ENCODE assay signal across 19 cellular contexts in the genomic region with DNA sequence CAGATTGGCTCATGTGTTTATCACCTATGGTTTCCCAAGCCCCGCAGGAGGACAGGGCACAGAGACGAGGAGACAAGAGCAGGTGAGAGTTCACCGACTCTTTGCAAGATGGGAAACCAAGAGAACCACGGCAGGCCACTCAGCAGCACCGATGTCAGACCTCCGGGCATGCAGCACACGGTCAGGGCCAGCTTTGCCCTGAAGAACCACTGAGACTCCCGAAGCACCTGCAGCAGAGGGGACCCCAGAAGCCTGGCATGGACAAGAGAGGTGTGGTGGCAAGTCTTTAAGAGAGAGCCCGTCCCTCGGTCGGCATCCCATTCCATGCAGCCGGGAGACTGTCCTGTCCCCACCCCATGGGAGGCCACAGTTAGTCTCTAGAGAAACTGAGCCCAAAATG.
"Had no signal": no experiment of that assay in that cellular context is flagged by ENCODE, and none has a peak within 500 bp of the region (broad histone marks: within the 10 kb centered on the region; RNA-seq: fewer than 3 reads in every experiment).

No MANE protein-coding gene starts in this region.

- H3K36me3 Mint-ChIP-seq: naive B cell; stimulated activated naive B cell treated with anti-CD40 and anti-IgM and Interleukin-4, amounts not matched to agents 10 μg/mL and 1 μg/mL and 100 μg/mL, for 72 hours had no signal

- DNase-seq: effector memory CD8-positive, alpha-beta T cell; foreskin keratinocyte; mesenchymal stem cell; naive B cell; psoas muscle; retina; stimulated activated CD4-positive, alpha-beta T cell treated with anti-CD3 and anti-CD28 coated beads, Interleukin-4, amount 100 ng/mL, for 24 hours; stimulated activated naive B cell treated with anti-CD40 and anti-IgM and Interleukin-4, amounts not matched to agents 10 μg/mL and 1 μg/mL and 100 μg/mL, for 72 hours; stimulated activated naive CD8-positive, alpha-beta T cell treated with anti-CD3 and anti-CD28 coated beads, Interleukin-15, amount 100 ng/mL, for 72 hours; transverse colon had no signal

- H3K36me3 ChIP-seq: right lobe of liver, thoracic aorta, transverse colon had no signal

- H3K27me3 ChIP-seq: foreskin keratinocyte, hepatocyte, right lobe of liver, transverse colon had no signal

- ATAC-seq: effector memory CD8-positive, alpha-beta T cell; foreskin keratinocyte; left colon; left ventricle myocardium superior; psoas muscle; right lobe of liver; stimulated activated naive B cell treated with anti-CD40 and anti-IgM and Interleukin-4, amounts not matched to agents 10 μg/mL and 1 μg/mL and 100 μg/mL, for 72 hours; stimulated activated naive CD8-positive, alpha-beta T cell treated with anti-CD3 and anti-CD28 coated beads, Interleukin-15, amount 100 ng/mL, for 72 hours had no signal

- H3K4me1 Mint-ChIP-seq: naive B cell; stimulated activated naive B cell treated with anti-CD40 and anti-IgM and Interleukin-4, amounts not matched to agents 10 μg/mL and 1 μg/mL and 100 μg/mL, for 72 hours had no signal

- H3K9me3 ChIP-seq: psoas muscle, right lobe of liver, thoracic aorta, transverse colon had no signal

- H3K9ac ChIP-seq: parathyroid adenoma had no signal

- H3K4me3 ChIP-seq: hepatocyte, lung, psoas muscle, right lobe of liver, thoracic aorta, transverse colon had no signal

- H3K4me3 Mint-ChIP-seq: dendritic cell treated with granulocyte-macrophage colony-stimulating factor and Interleukin-4, amounts not matched to agents 40 ng/mL and 50 ng/mL, for 4 days; effector memory CD8-positive, alpha-beta T cell; nephron; stimulated activated naive B cell treated with anti-CD40 and anti-IgM and Interleukin-4, amounts not matched to agents 10 μg/mL and 1 μg/mL and 100 μg/mL, for 72 hours; stimulated activated naive CD8-positive, alpha-beta T cell treated with anti-CD3 and anti-CD28 coated beads, Interleukin-15, amount 100 ng/mL, for 72 hours had no signal

- H3K9me3 Mint-ChIP-seq: dendritic cell treated with granulocyte-macrophage colony-stimulating factor and Interleukin-4, amounts not matched to agents 40 ng/mL and 50 ng/mL, for 4 days; effector memory CD8-positive, alpha-beta T cell; nephron; stimulated activated naive B cell treated with anti-CD40 and anti-IgM and Interleukin-4, amounts not matched to agents 10 μg/mL and 1 μg/mL and 100 μg/mL, for 72 hours; stimulated activated naive CD8-positive, alpha-beta T cell treated with anti-CD3 and anti-CD28 coated beads, Interleukin-15, amount 100 ng/mL, for 72 hours had no signal

- H3K27ac Mint-ChIP-seq: dendritic cell treated with granulocyte-macrophage colony-stimulating factor and Interleukin-4, amounts not matched to agents 40 ng/mL and 50 ng/mL, for 4 days; nephron; stimulated activated naive B cell treated with anti-CD40 and anti-IgM and Interleukin-4, amounts not matched to agents 10 μg/mL and 1 μg/mL and 100 μg/mL, for 72 hours had no signal

- H3K79me2 ChIP-seq: hepatocyte, parathyroid adenoma had no signal

- H3K27ac ChIP-seq: foreskin keratinocyte, hepatocyte, parathyroid adenoma, psoas muscle, right lobe of liver, thoracic aorta, transverse colon had no signal

- H2AFZ ChIP-seq: hepatocyte, parathyroid adenoma had no signal

- H3K4me2 ChIP-seq: hepatocyte had no signal
